ENCODE assay signal across 8 cellular contexts in genomic region chr1:54542962-54543539, GRCh38. TPM values are rescaled to one million over a fixed set of nuclear protein-coding genes. Genes with fewer than 3 reads are reported as not detected.
DNase-seq lines count a peak whose midpoint lies in the region; ATAC-seq and TF ChIP-seq lines count a peak whose summit lies in the region.

No MANE protein-coding gene starts in this region.

- TF ChIP-seq CTCF in Calu3 (IDR thresholded peaks at IDR 0.05; ENCODE audit: unreplicated experiment) (no peak), nephron (IDR thresholded peaks at IDR 0.05; ENCODE audit: unreplicated experiment in 3 of 3) (no peak)

- H3K4me1 ChIP-seq in NT2/D1 (ENCODE audit: insufficient read depth, insufficient read length), result peaks cover 22% of the 10 kb centered on the region

- H3K27me3 Mint-ChIP-seq in Calu3 (ENCODE audit: unreplicated experiment) (no peaks in the 10 kb centered on the region), nephron (ENCODE audit: low read depth) (peaks cover 3% of the 10 kb centered on the region)

- H3K9me3 Mint-ChIP-seq in Calu3 (ENCODE audit: low read depth, unreplicated experiment) (no peaks in the 10 kb centered on the region), nephron (no peaks in the 10 kb centered on the region)

- H3K36me3 ChIP-seq in NT2/D1 (ENCODE audit: insufficient read depth, insufficient read length, low read length), result no peaks in the 10 kb centered on the region

- H3K4me1 Mint-ChIP-seq in Calu3 (ENCODE audit: low read depth, unreplicated experiment) (peaks cover 17% of the 10 kb centered on the region), nephron (peaks cover 60% of the 10 kb centered on the region)

- CTCF ChIA-PET in Calu3 (lab: Charles Lee), result interaction anchor here (0.6 kb wide), 1 partner anchor 284 kb away, joined by 6 read pairs; no protein-coding TSS in a partner anchor

- H3K9ac ChIP-seq in NT2/D1 (ENCODE audit: insufficient read length, low read depth), result peak overlapping the region; percentile 83

- no peaks in the 10 kb centered on the region for H3K27me3 ChIP-seq in NT2/D1 (ENCODE audit: insufficient read depth, insufficient read length)

- intact Hi-C loops in Calu3 (cut with micrococcal nuclease; ENCODE audit: unreplicated experiment), result no loop called here

- no peak for ATAC-seq in GM18519 (IDR thresholded peaks at IDR 0.05; ENCODE audit: low FRiP score, unreplicated experiment)
- ATAC-seq in GM18517 (IDR thresholded peaks at IDR 0.05; ENCODE audit: unreplicated experiment), result no peak

- H3K9me3 ChIP-seq in NT2/D1 (ENCODE audit: insufficient read depth, low read length), result no peaks in the 10 kb centered on the region

- no TSS peak for BruUV-seq in Calu3 (replicated peaks; lab: Mats Ljungman, UMichigan)

- H3K4me3 ChIP-seq in NT2/D1 (ENCODE audit: insufficient read length, low read depth), result peak overlapping the region; percentile 64

- DNase-seq in Calu3 (no peak), NT2/D1 (ENCODE audit: low read depth, low spot score) (no peak), dermis blood vessel endothelial cell (peak; percentile 12), NCI-H446 treated with DMSO at 0.1 percent for 48 hours (lab: John Stamatoyannopoulos, UW) (no peak), DMS79 treated with DMSO at 0.1 percent for 48 hours (lab: John Stamatoyannopoulos, UW) (no peak)

- H3K36me3 Mint-ChIP-seq in Calu3 (ENCODE audit: insufficient read depth, unreplicated experiment) (peaks cover 17% of the 10 kb centered on the region), nephron (ENCODE audit: low read depth) (no peaks in the 10 kb centered on the region)

- H3K27ac Mint-ChIP-seq in Calu3 (ENCODE audit: unreplicated experiment) (peak overlapping the region; percentile 78), nephron (peak overlapping the region; percentile 69 to 90 (median 86))

- peak overlapping the region; percentile 86 for H3K4me3 Mint-ChIP-seq in Calu3 (ENCODE audit: low read depth, unreplicated experiment)
- H3K4me3 Mint-ChIP-seq in nephron, result peak overlapping the region; percentile 76 to 84 (median 82)

RNA-seq across cellular contexts. Expression of gene ACOT11, which starts 5.0 kb away (rescaled TPM):
- total RNA-seq in Calu3 (2022) (10.4 TPM in 2 replicates), dermis blood vessel endothelial cell (1.0 and 3.0 TPM in 2 replicates)
